8 cellular contexts compared by ENCODE assay signal in genomic region chr13:111152836-111153235, GRCh38. TPM values are rescaled to one million over a fixed set of nuclear protein-coding genes. Genes with fewer than 3 reads are reported as not detected.
DNase-seq lines count a peak whose midpoint lies in the region; ATAC-seq and TF ChIP-seq lines count a peak whose summit lies in the region.

No MANE protein-coding gene starts in this region.

- peak overlapping the region; percentile 82 to 97 (median 93) for H3K4me3 Mint-ChIP-seq in naive B cell

- H3K4me3 ChIP-seq in NB4 (ENCODE audit: low read depth, low read length) (peak overlapping the region; percentile 90), colonic mucosa (peak overlapping the region; percentile 88)

- no peaks in the 10 kb centered on the region for H3K36me3 ChIP-seq in colonic mucosa

- DNase-seq in COLO668 (lab: John Stamatoyannopoulos, UW; ENCODE audit: unreplicated experiment) (peak; percentile 54), NB4 (ENCODE audit: low read depth) (peak; percentile 26), colonic mucosa (peak; percentile 34), naive B cell (no peak), cerebellar nuclear complex (lab: John Stamatoyannopoulos, UW) (no peak), activated gamma-delta T cell (lab: John Stamatoyannopoulos, UW) (no peak), NCI-H2107 (lab: John Stamatoyannopoulos, UW) (no peak)

- H3K9ac ChIP-seq in colonic mucosa (ENCODE audit: low read depth in 2 of 2, low read length in 2 of 2), result peak overlapping the region; percentile 73 to 88

- peak overlapping the region; percentile 99 for H3K27ac ChIP-seq in colonic mucosa

- intact Hi-C loops in colonic mucosa (cut with DNase I), result loop anchor here (5.0 to 10.0 kb wide), 2 partner anchors 62 to 436 kb away; no protein-coding TSS in a partner anchor

- peaks cover 12 to 22% (median 19%) of the 10 kb centered on the region in 3 donors for H3K4me1 Mint-ChIP-seq in naive B cell

- TF ChIP-seq CTCF in NB4 (IDR thresholded peaks at IDR 0.05; ENCODE audit: low read depth, low read length), result no peak
- TF ChIP-seq CTCF in colonic mucosa (IDR thresholded peaks at IDR 0.05), result no peak

- H3K27ac Mint-ChIP-seq in naive B cell, result peak overlapping the region; percentile 83 to 97 (median 94)

- TF ChIP-seq POLR2A in NB4 (IDR thresholded peaks at IDR 0.05; ENCODE audit: extremely low read depth, insufficient read length), result no peak

- H3K4me1 ChIP-seq in colonic mucosa, result peaks cover 11% of the 10 kb centered on the region

- no peak for ATAC-seq in naive B cell (ENCODE audit: low read depth in 2 of 2)
- ATAC-seq in GM19463 (IDR thresholded peaks at IDR 0.05; ENCODE audit: unreplicated experiment), result no peak

- H3K9me3 ChIP-seq in colonic mucosa, result no peaks in the 10 kb centered on the region

- H3K36me3 Mint-ChIP-seq in naive B cell, result no peaks in the 10 kb centered on the region

- peaks cover 0 to 1% (median 0%) of the 10 kb centered on the region in 7 donors for H3K9me3 Mint-ChIP-seq in naive B cell

- peaks cover 0 to 5% (median 0%) of the 10 kb centered on the region in 3 donors for H3K27me3 Mint-ChIP-seq in naive B cell

- no peaks in the 10 kb centered on the region for H3K27me3 ChIP-seq in colonic mucosa

RNA-seq across cellular contexts. Expression of gene ARHGEF7, which starts 37.7 kb away (rescaled TPM):
- total RNA-seq in colonic mucosa, result 10 to 100 TPM; 46.7 to 50.7 TPM
- 10 to 100 TPM in 5 of 6 donors, 1 to 10 TPM in 1; 9.1 to 26.9 (median 17.5) TPM for polyA plus RNA-seq in naive B cell (ENCODE audit: low read depth in 6 of 6)

Comparison
In these comparisons a context has a peak if more than half of its experiments do, and no peak if none do; other contexts are left out.
1. DNase-seq: peak in COLO668 (single experiment), NB4 (single experiment) and colonic mucosa (single experiment); none in naive B cell (single experiment), cerebellar nuclear complex (0 of 2), activated gamma-delta T cell (single experiment) and NCI-H2107 (single experiment).